8 cellular contexts compared by ENCODE assay signal in genomic region chr9:71769175-71770165, GRCh38. TPM values are rescaled to one million over a fixed set of nuclear protein-coding genes. Genes with fewer than 3 reads are reported as not detected.
DNase-seq lines count a peak whose midpoint lies in the region; ATAC-seq, FAIRE-seq and TF ChIP-seq lines count a peak whose summit lies in the region.

No MANE protein-coding gene starts in this region.

- H3K27ac ChIP-seq in H9 (ENCODE audit: insufficient read length, low read depth, low read length) (no peak overlapping the region), HepG2 (ENCODE audit: extremely low read length, insufficient read depth, low read length) (no peak overlapping the region)

- no peak overlapping the region for H3T11ph ChIP-seq in H9 (ENCODE audit: low read length)

- H3K27me3 ChIP-seq in H9 (ENCODE audit: insufficient read depth, low read length) (no peaks in the 10 kb centered on the region; the same call in 1 of the 2 replicates), HepG2 (ENCODE audit: control insufficient read depth in 1 of 2, insufficient read depth in 2 of 2, low read length in 2 of 2) (peaks cover 0 to 12% of the 10 kb centered on the region in 2 experiments; a peak in 1 of 5 replicates)

- H4K20me1 ChIP-seq in H9 (ENCODE audit: control insufficient read depth, insufficient read depth, insufficient read length) (no peaks in the 10 kb centered on the region), HepG2 (ENCODE audit: insufficient read depth, low read length) (0 out of 2 replicates have a peak, but pooled peaks cover 3% of the 10 kb centered on the region)

- H3K56ac ChIP-seq in H9 (ENCODE audit: insufficient read length, low read depth, low read length) = no peak overlapping the region

- CTCF ChIA-PET in HepG2 (lab: Yijun Ruan, JAX; ENCODE audit: low intra/inter-chr PET ratio, low total read pairs) = interaction anchor here (1.3 to 2.4 kb wide), 3 partner anchors 43 to 165 kb away, joined by 3 to 25 read pairs (median 6); no protein-coding TSS in a partner anchor

- H3K27ac Mint-ChIP-seq in H9 = peak overlapping the region in 1 of 3 experiments; percentile 92; a peak in 1 of 7 replicates

- H2BK12ac ChIP-seq in H9 (ENCODE audit: insufficient read length, low read depth, low read length) = no peak overlapping the region

- peak overlapping the region; percentile 77 for H3K4me2 ChIP-seq in H9 (ENCODE audit: insufficient read depth, insufficient read length, low read length)
- H3K4me2 ChIP-seq in HepG2 (ENCODE audit: low read depth, low read length) = peak overlapping the region; percentile 99

- H3K36me3 ChIP-seq in HepG2 (replicated peaks in 1 of 2; ENCODE audit: control insufficient read depth in 1 of 2, insufficient read depth in 2 of 2, low read length in 2 of 2) = no peaks in the 10 kb centered on the region

- peaks cover 31 to 37% of the 10 kb centered on the region in 2 experiments for H3K4me1 Mint-ChIP-seq in H9

- peak; percentile 28 for TF ChIP-seq CTCF in GM10266 (IDR thresholded peaks at IDR 0.05; ENCODE audit: control insufficient read depth, insufficient read depth, low read depth, missing control alignments)
- peak; percentile 42 for TF ChIP-seq CTCF in H9 (conservative IDR thresholded peaks at IDR 0.05)
- TF ChIP-seq CTCF in choroid plexus epithelial cell (conservative IDR thresholded peaks at IDR 0.05; ENCODE audit: low read depth, low read length) = peak; percentile 13
- peak; percentile 62; the same call in 1 of the 2 replicates for TF ChIP-seq CTCF in HepG2 (CRISPR knock-in tag; IDR thresholded peaks at IDR 0.05)

- H2BK15ac ChIP-seq in H9 (ENCODE audit: low read depth, low read length) = no peak overlapping the region

- H3K4me1 ChIP-seq in H9 (ENCODE audit: insufficient read depth, low read length) (no peaks in the 10 kb centered on the region; the same call in 1 of the 2 replicates), HepG2 (ENCODE audit: insufficient read depth, low read length) (peaks cover 22% of the 10 kb centered on the region)

- no peak overlapping the region for H2BK120ac ChIP-seq in H9 (ENCODE audit: low read depth, low read length, poor library complexity, severe bottlenecking)

- no peak overlapping the region for H3K14ac ChIP-seq in H9 (ENCODE audit: insufficient read depth, low read length)

- no peak overlapping the region for H2BK5ac ChIP-seq in H9 (ENCODE audit: insufficient read length, low read length)

- in situ Hi-C loops in HepG2 (cut with HindIII; ENCODE audit: extremely low pct_ligation_motif_present, low pct_unique_long_range_greater_than_20kb) = loop anchor here (5.0 kb wide), 2 partner anchors 42 to 157 kb away; no protein-coding TSS in a partner anchor

- no peaks in the 10 kb centered on the region for H3K9me3 ChIP-seq in H9 (ENCODE audit: control insufficient read depth, low read depth, low read length)
- no peaks in the 10 kb centered on the region for H3K9me3 ChIP-seq in HepG2 (ENCODE audit: low read length)

- peak overlapping the region; percentile 83 to 90 for H3K4me3 Mint-ChIP-seq in H9

- H3K27me3 Mint-ChIP-seq in H9 (ENCODE audit: low read depth) = peaks cover 12% of the 10 kb centered on the region

- FAIRE-seq in HepG2 (lab: Jason Lieb, UNC) = no peak

- no peaks in the 10 kb centered on the region; a peak in 1 of 5 replicates for H3K9me3 Mint-ChIP-seq in H9

- H4K5ac ChIP-seq in H9 (ENCODE audit: insufficient read length, low read depth, low read length) = no peak overlapping the region

- no peak for TF ChIP-seq EP300 in HepG2 (IDR thresholded peaks at IDR 0.05; ENCODE audit: low read depth in 2 of 2, low read length in 2 of 2)
- no peak for TF ChIP-seq EP300 in HepG2 (CRISPR knock-in tag; IDR thresholded peaks at IDR 0.05; ENCODE audit: borderline replicate concordance)

- no peak overlapping the region for H2BK20ac ChIP-seq in H9 (ENCODE audit: low read depth, low read length, poor library complexity, severe bottlenecking)

- H3K4ac ChIP-seq in H9 (ENCODE audit: low read depth, low read length) = no peak overlapping the region

- intact Hi-C loops in HepG2 (cut with micrococcal nuclease; ENCODE audit: unreplicated experiment) = loop anchor here (1.0 to 2.0 kb wide), 3 partner anchors 43 to 485 kb away; no protein-coding TSS in a partner anchor

- no peak overlapping the region for H4K91ac ChIP-seq in H9 (ENCODE audit: insufficient read length, low read depth, low read length)

- H3K9ac ChIP-seq in H9 (ENCODE audit: extremely low read depth, insufficient read length, low read length) (no peak overlapping the region), HepG2 (ENCODE audit: insufficient read depth, low read depth, low read length) (peak overlapping the region; percentile 49; the same call in 1 of the 2 replicates)

- TF ChIP-seq RAD21 in HepG2 (CRISPR knock-in tag; IDR thresholded peaks at IDR 0.05) = no peak; the same call in none of the 2 replicates

- H3K4me3 ChIP-seq in choroid plexus epithelial cell (ENCODE audit: low read depth, low read length) = peak overlapping the region; percentile 61
- peak overlapping the region; percentile 59 to 90 (median 63) for H3K4me3 ChIP-seq in HepG2 (replicated peaks in 1 of 3; ENCODE audit: insufficient read depth in 1 of 3, low read depth in 2 of 3, low read length in 3 of 3)

- no peak overlapping the region for H2AFZ ChIP-seq in H9 (ENCODE audit: low read length)
- H2AFZ ChIP-seq in HepG2 (ENCODE audit: low read length) = no peak overlapping the region

- H3K23ac ChIP-seq in H9 (ENCODE audit: insufficient read length, low read depth, low read length) = no peak overlapping the region

- peak; percentile 70 for ATAC-seq in HepG2

- no peak for TF ChIP-seq POLR2A in HepG2 (IDR thresholded peaks at IDR 0.05; ENCODE audit: insufficient read depth in 1 of 2, low read depth in 2 of 2, low read length in 2 of 2)

- no CpG with 5 or more reads among the region's 48 CpGs for WGBS in H9 (ENCODE audit: extremely low coverage, insufficient read length, low lambda C conversion rate)
- 28% methylated on average over 15 of the region's 48 CpGs for WGBS in HepG2 (ENCODE audit: low lambda C conversion rate)

- no peaks in the 10 kb centered on the region for H3K79me1 ChIP-seq in H9 (ENCODE audit: insufficient read depth, low read depth, low read length, poor library complexity, severe bottlenecking)

- H2AK5ac ChIP-seq in H9 (ENCODE audit: insufficient read length, low read length) = no peak overlapping the region

- H3K18ac ChIP-seq in H9 (ENCODE audit: insufficient read length, low read depth, low read length) = no peak overlapping the region

- peaks cover 0 to 5% (median 2%) of the 10 kb centered on the region in 3 experiments; a peak in 2 of 7 replicates for H3K36me3 Mint-ChIP-seq in H9 (ENCODE audit: insufficient read depth in 1 of 3, low read depth in 3 of 3)

- no peak overlapping the region for H4K8ac ChIP-seq in H9 (replicated peaks; ENCODE audit: insufficient read length, low read depth, low read length)

- no TSS peak for BruUV-seq in HepG2 (replicated peaks; lab: Mats Ljungman, UMichigan)

- H3K23me2 ChIP-seq in H9 (ENCODE audit: insufficient read length, low read depth, low read length, poor library complexity, severe bottlenecking) = peaks cover 18% of the 10 kb centered on the region

- peak; percentile 32 for DNase-seq in GM10266 (ENCODE audit: extremely low spot score)
- DNase-seq in H9 = peak; percentile 94
- peak; percentile 74 for DNase-seq in NAMALWA (ENCODE audit: low spot score)
- peak; percentile 32 to 54 for DNase-seq in activated CD4-positive, alpha-beta T cell treated with anti-CD3 and anti-CD28 coated beads for 24 hours (ENCODE audit: low read depth in 2 of 2)
- DNase-seq in choroid plexus epithelial cell (ENCODE audit: low read depth) = no peak
- DNase-seq in HepG2 (ENCODE audit: low spot score) = peak; percentile 78
- DNase-seq in stimulated activated CD4-positive, alpha-beta T cell treated with anti-CD3 and anti-CD28 coated beads, Interleukin-4, amount 100 ng/mL, for 24 hours = peak; percentile 61
- no peak for DNase-seq in COLO829 (ENCODE audit: low spot score)

- POLR2A ChIA-PET in HepG2 (lab: Yijun Ruan, JAX) = interaction anchor here (0.7 to 4.9 kb wide), 16 partner anchors 9 to 164 kb away, joined by 3 to 31 read pairs (median 5); no protein-coding TSS in a partner anchor

- H3K79me2 ChIP-seq in H9 (ENCODE audit: insufficient read depth, low read length) = peaks cover 5% of the 10 kb centered on the region; the same call in 1 of the 2 replicates
- peaks cover 39% of the 10 kb centered on the region for H3K79me2 ChIP-seq in HepG2 (ENCODE audit: insufficient read depth, low read length)

RNA-seq across cellular contexts. Expression of gene CEMIP2, which starts 1.2 kb away (rescaled TPM):
- total RNA-seq in H9 (2021) (67.1 and 77.2 TPM in 2 replicates), HepG2 (2016; rRNA removed; fragmentation: Illumina TruSeq; extraction: Trizol) (52.7 and 94.3 TPM in 2 replicates)
- 12.3 and 13.8 TPM in 2 replicates for total RNA-seq in HepG2 (2016; cell fraction: cytosol; rRNA removed; fragmentation: Illumina TruSeq; extraction: Trizol; ENCODE audit: low read depth)
- 49.2 and 95.9 TPM in 2 replicates for total RNA-seq in HepG2 (2016; cell fraction: insoluble cytoplasmic fraction; rRNA removed; fragmentation: Illumina TruSeq; extraction: Trizol)
- total RNA-seq in HepG2 (2016; cell fraction: membrane; rRNA removed; fragmentation: Illumina TruSeq; extraction: Trizol) = 24.9 and 26.3 TPM in 2 replicates
- total RNA-seq in HepG2 (2016; cell fraction: nucleus; rRNA removed; fragmentation: Illumina TruSeq; extraction: Trizol) = 146 and 159 TPM in 2 replicates
- polyA plus RNA-seq in HepG2 (2011; rRNA removed) = 107 and 128 TPM in 2 replicates
- polyA plus RNA-seq in HepG2 (2011; cell fraction: cytosol; rRNA removed) = 103 and 138 TPM in 2 replicates
- 160 and 195 TPM in 2 replicates for polyA plus RNA-seq in HepG2 (2011; cell fraction: nucleus; rRNA removed)
- 93.3 and 95.0 TPM in 2 replicates for polyA plus RNA-seq in HepG2 (2012)
- polyA plus RNA-seq in HepG2 (2016; cell fraction: cytosol; fragmentation: Illumina TruSeq; extraction: Trizol; ENCODE audit: low read depth) = 3.4 and 3.5 TPM in 2 replicates
- 42.2 and 43.3 TPM in 2 replicates for polyA plus RNA-seq in HepG2 (2016; cell fraction: insoluble cytoplasmic fraction; fragmentation: Illumina TruSeq; extraction: Trizol; ENCODE audit: low read depth)
- polyA plus RNA-seq in HepG2 (2016; cell fraction: membrane; fragmentation: Illumina TruSeq; extraction: Trizol; ENCODE audit: low read depth) = 8.1 and 10.3 TPM in 2 replicates
- 117 and 121 TPM in 2 replicates for polyA plus RNA-seq in HepG2 (2016; cell fraction: nucleus; fragmentation: Illumina TruSeq; extraction: Trizol; ENCODE audit: insufficient read depth, low read depth)
- polyA minus RNA-seq in HepG2 (2011; rRNA and poly(A)+ RNA removed; ENCODE audit: low replicate concordance) = 52.0 and 515 TPM in 2 replicates
- polyA minus RNA-seq in HepG2 (2011; cell fraction: cytosol; rRNA and poly(A)+ RNA removed) = 154 and 169 TPM in 2 replicates
- 456 and 483 TPM in 2 replicates for polyA minus RNA-seq in HepG2 (2011; cell fraction: nucleus; rRNA and poly(A)+ RNA removed)

Comparison
In these comparisons a context has a peak if more than half of its experiments do, and no peak if none do; other contexts are left out.
1. DNase-seq: peak in GM10266 (single experiment), H9 (single experiment), NAMALWA (single experiment), activated CD4-positive, alpha-beta T cell treated with anti-CD3 and anti-CD28 coated beads for 24 hours (2 of 2), HepG2 (single experiment) and stimulated activated CD4-positive, alpha-beta T cell treated with anti-CD3 and anti-CD28 coated beads, Interleukin-4, amount 100 ng/mL, for 24 hours (single experiment); none in choroid plexus epithelial cell (single experiment) and COLO829 (single experiment).
2. Peak in every context shown above with its lines, with median percentiles within 50 percentile points of each other: CTCF ChIP-seq.